In genomic region chr17:42980274-42980765, GRCh38 we compare ENCODE assay signal across 8 cellular contexts.
DNase-seq lines count a peak whose midpoint lies in the region; ATAC-seq lines count a peak whose summit lies in the region.

Gene RUNDC1, plus strand, starts transcription at chr17:42980565. Its CDS starts 12 bp downstream, at chr17:42980577.

- peak; percentile 97 for DNase-seq in NCI-H1436 (lab: John Stamatoyannopoulos, UW)
- DNase-seq in NCI-H1436 treated with DMSO at 0.1 percent for 48 hours (lab: John Stamatoyannopoulos, UW) = no peak
- DNase-seq in NCI-H345 (lab: John Stamatoyannopoulos, UW) = peak; percentile 93
- peak; percentile 90 for DNase-seq in activated CD4-positive, CD25-positive, alpha-beta regulatory T cell treated with anti-CD3 and anti-CD28 coated beads, Interleukin-2, amount 50 U/mL, for 72 hours
- peak; percentile 87 for DNase-seq in cerebellar cortex (ENCODE audit: low spot score)
- DNase-seq in kidney glomerular epithelial cell (lab: John Stamatoyannopoulos, UW) = peak; percentile 77
- peak; percentile 76 to 89 for DNase-seq in stimulated activated CD4-positive, alpha-beta T cell treated with anti-CD3 and anti-CD28 coated beads, Interleukin-15, amount 100 ng/mL, for 48 hours (ENCODE audit: low read depth in 2 of 2)

- peak; percentile 56 for ATAC-seq in HG03103 (IDR thresholded peaks at IDR 0.05; ENCODE audit: low read depth, unreplicated experiment)
